In genomic region chr16:58088116-58088515, GRCh38 we compare ENCODE assay signal across 25 cellular contexts.
"Had no signal": no experiment of that assay in that cellular context is flagged by ENCODE, and none has a peak within 500 bp of the region (broad histone marks: within the 10 kb centered on the region; RNA-seq: fewer than 3 reads in every experiment).

No MANE protein-coding gene starts in this region.

- H3K4me1 Mint-ChIP-seq: activated naive CD4-positive, alpha-beta T cell treated with anti-CD3 and anti-CD28 coated beads, Interleukin-2, amount 10 ng/mL, durations not matched to agents 7 days and 5 days; activated naive CD8-positive, alpha-beta T cell treated with anti-CD3 and anti-CD28 coated beads for 36 hours had no signal

- H3K36me3 Mint-ChIP-seq: activated naive CD4-positive, alpha-beta T cell treated with anti-CD3 and anti-CD28 coated beads, Interleukin-2, amount 10 ng/mL, durations not matched to agents 7 days and 5 days; activated naive CD8-positive, alpha-beta T cell treated with anti-CD3 and anti-CD28 coated beads for 36 hours had no signal

- H3K4me2 ChIP-seq: SK-N-SH had no signal

- DNase-seq: activated CD4-positive, alpha-beta memory T cell treated with anti-CD3 and anti-CD28 coated beads, Interleukin-2, amount 10 ng/mL, durations not matched to agents 7 days and 5 days; activated CD4-positive, alpha-beta T cell treated with anti-CD3 and anti-CD28 coated beads, Interleukin-2, amount 50 U/mL, for 1 hour; activated CD4-positive, CD25-positive, alpha-beta regulatory T cell; activated gamma-delta T cell treated with Interleukin-2 at 50 U/mL for 16 hours; activated naive CD4-positive, alpha-beta T cell treated with anti-CD3 and anti-CD28 coated beads, Interleukin-2, amount 10 ng/mL, durations not matched to agents 7 days and 5 days; activated naive CD8-positive, alpha-beta T cell treated with anti-CD3 and anti-CD28 coated beads for 36 hours; activated T-cell treated with anti-CD3 and anti-CD28 coated beads for 4 hours; activated T-cell treated with anti-CD3 and anti-CD28 coated beads, Interleukin-2, amount 50 U/mL, for 48 hours; Kasumi-1; KBM-7; NCI-H1092; NCI-H1417; NCI-H1930; NCI-H345; NCI-H510A; NCI-H526 treated with DMSO at 0.1 percent for 48 hours; NCI-H82; Peyer's patch; Right ventricle myocardium superior; SJCRH30; SK-N-SH; T-helper 1 cell had no signal

- H3K4me3 Mint-ChIP-seq: activated CD4-positive, alpha-beta memory T cell treated with anti-CD3 and anti-CD28 coated beads, Interleukin-2, amount 10 ng/mL, durations not matched to agents 7 days and 5 days; activated naive CD4-positive, alpha-beta T cell treated with anti-CD3 and anti-CD28 coated beads, Interleukin-2, amount 10 ng/mL, durations not matched to agents 7 days and 5 days; activated naive CD8-positive, alpha-beta T cell treated with anti-CD3 and anti-CD28 coated beads for 36 hours had no signal

- H3K4me1 ChIP-seq: Peyer's patch, SJCRH30 had no signal

- H3K4me3 ChIP-seq: Peyer's patch, SJCRH30 had no signal

- H3K27ac Mint-ChIP-seq: activated CD4-positive, alpha-beta memory T cell treated with anti-CD3 and anti-CD28 coated beads, Interleukin-2, amount 10 ng/mL, durations not matched to agents 7 days and 5 days; activated naive CD4-positive, alpha-beta T cell treated with anti-CD3 and anti-CD28 coated beads, Interleukin-2, amount 10 ng/mL, durations not matched to agents 7 days and 5 days; activated naive CD8-positive, alpha-beta T cell treated with anti-CD3 and anti-CD28 coated beads for 36 hours; activated T-helper 2 cell treated with anti-CD3 and anti-CD28 coated beads, Interferon-gamma antibody, Interleukin-2, Interleukin-4, amounts not matched to agents 10 μg/mL and 5 μg/mL and 100 μg/mL, durations not matched to agents 14 hours and 24 hours and 36 hours had no signal

- H3K9me3 Mint-ChIP-seq: activated CD4-positive, alpha-beta memory T cell treated with anti-CD3 and anti-CD28 coated beads, Interleukin-2, amount 10 ng/mL, durations not matched to agents 7 days and 5 days; activated naive CD4-positive, alpha-beta T cell treated with anti-CD3 and anti-CD28 coated beads, Interleukin-2, amount 10 ng/mL, durations not matched to agents 7 days and 5 days; activated naive CD8-positive, alpha-beta T cell treated with anti-CD3 and anti-CD28 coated beads for 36 hours; activated T-helper 2 cell treated with anti-CD3 and anti-CD28 coated beads, Interferon-gamma antibody, Interleukin-2, Interleukin-4, amounts not matched to agents 10 μg/mL and 5 μg/mL and 100 μg/mL, durations not matched to agents 14 hours and 24 hours and 36 hours had no signal

- H3K9me3 ChIP-seq: Peyer's patch, SJCRH30, SK-N-SH had no signal

- H3K9ac ChIP-seq: SK-N-SH had no signal

- H3K27ac ChIP-seq: Peyer's patch, RWPE1, SJCRH30, VCaP had no signal

- H3K27me3 ChIP-seq: Peyer's patch, SJCRH30 had no signal

- H3K27me3 Mint-ChIP-seq: activated naive CD8-positive, alpha-beta T cell treated with anti-CD3 and anti-CD28 coated beads for 36 hours had no signal

- H3K36me3 ChIP-seq: Peyer's patch, SJCRH30 had no signal
